8 cellular contexts compared by ENCODE assay signal in the genomic region with DNA sequence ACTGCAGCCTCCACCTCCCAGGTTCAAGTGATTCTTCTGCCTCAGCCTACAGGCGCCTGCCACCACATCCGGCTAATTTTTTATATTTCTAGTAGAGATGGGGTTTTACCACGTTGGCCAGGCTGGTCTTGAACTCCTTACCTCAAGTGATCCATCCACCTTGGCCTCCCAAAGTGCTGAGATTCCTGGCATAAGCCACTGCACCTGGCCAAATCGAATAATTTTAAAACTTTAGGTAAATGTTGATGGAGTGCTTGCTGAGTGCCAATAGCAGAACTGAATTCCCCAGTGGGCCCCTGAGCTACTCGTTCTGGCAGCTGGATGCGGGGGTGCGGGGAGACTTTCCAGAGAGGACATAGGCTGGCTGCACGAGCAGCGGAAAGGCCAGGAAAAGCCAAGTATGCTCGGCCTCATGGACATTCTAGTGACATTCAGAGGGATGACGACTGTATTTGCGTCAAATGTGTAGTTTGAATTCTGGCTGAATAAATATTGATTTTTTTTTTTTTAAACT. TPM values are rescaled to one million over a fixed set of nuclear protein-coding genes. Genes with fewer than 3 reads are reported as not detected.
DNase-seq lines count a peak whose midpoint lies in the region; ATAC-seq and TF ChIP-seq lines count a peak whose summit lies in the region.
"Had no signal": no experiment of that assay in that cellular context is flagged by ENCODE, and none has a peak within 500 bp of the region (broad histone marks: within the 10 kb centered on the region; RNA-seq: fewer than 3 reads in every experiment).

No MANE protein-coding gene starts in this region.

- no peak overlapping the region for H2AFZ ChIP-seq in OCI-LY1 (ENCODE audit: low read length)

- TF ChIP-seq EP300 in stomach (IDR thresholded peaks at IDR 0.05), result no peak

- peak overlapping the region; percentile 87 for H3K27ac Mint-ChIP-seq in activated naive CD8-positive, alpha-beta T cell treated with anti-CD3 and anti-CD28 coated beads, Interleukin-2, amount 50 U/mL, for 24 hours

- no peak for ATAC-seq in activated naive CD8-positive, alpha-beta T cell treated with anti-CD3 and anti-CD28 coated beads, Interleukin-2, amount 50 U/mL, for 24 hours
- ATAC-seq in left lobe of liver (peak; percentile 36), GM18858 (IDR thresholded peaks at IDR 0.05; ENCODE audit: unreplicated experiment) (no peak)

- H3K4me2 ChIP-seq in OCI-LY1 (ENCODE audit: low read length), result no peak overlapping the region

- TF ChIP-seq CTCF in OCI-LY1 (IDR thresholded peaks at IDR 0.05; ENCODE audit: low read length), result no peak
- no peak for TF ChIP-seq CTCF in stomach (IDR thresholded peaks at IDR 0.05)

- H3K27me3 Mint-ChIP-seq in activated naive CD8-positive, alpha-beta T cell treated with anti-CD3 and anti-CD28 coated beads, Interleukin-2, amount 50 U/mL, for 24 hours, result no peaks in the 10 kb centered on the region

- H3K4me3 ChIP-seq in OCI-LY1 (ENCODE audit: low read depth, low read length, poor library complexity, severe bottlenecking), result no peak overlapping the region
- no peak overlapping the region for H3K4me3 ChIP-seq in stomach
- H3K4me3 ChIP-seq: cardiac muscle cell had no signal

- WGBS in stomach, 5 donors, result 23 to 43% (median 36%) methylated on average over 12 of the region's 12 CpGs

- no peaks in the 10 kb centered on the region for H4K20me1 ChIP-seq in OCI-LY1 (ENCODE audit: insufficient read depth, low read length)

- no peak overlapping the region for H3K4me3 Mint-ChIP-seq in activated naive CD8-positive, alpha-beta T cell treated with anti-CD3 and anti-CD28 coated beads, Interleukin-2, amount 50 U/mL, for 24 hours

- peaks cover 37% of the 10 kb centered on the region for H3K4me1 ChIP-seq in OCI-LY1 (ENCODE audit: insufficient read depth, low read length, severe bottlenecking)
- peaks cover 34 to 61% (median 38%) of the 10 kb centered on the region in 4 donors for H3K4me1 ChIP-seq in stomach

- no peaks in the 10 kb centered on the region for H3K9me2 ChIP-seq in OCI-LY1 (ENCODE audit: low read depth, low read length)

- H3K9me3 Mint-ChIP-seq in activated naive CD8-positive, alpha-beta T cell treated with anti-CD3 and anti-CD28 coated beads, Interleukin-2, amount 50 U/mL, for 24 hours, result no peaks in the 10 kb centered on the region

- H3K4me1 Mint-ChIP-seq in activated naive CD8-positive, alpha-beta T cell treated with anti-CD3 and anti-CD28 coated beads, Interleukin-2, amount 50 U/mL, for 24 hours, result peaks cover 50% of the 10 kb centered on the region

- no peak for TF ChIP-seq POLR2A in stomach (IDR thresholded peaks at IDR 0.05)

- DNase-seq in activated naive CD8-positive, alpha-beta T cell treated with anti-CD3 and anti-CD28 coated beads, Interleukin-2, amount 50 U/mL, for 24 hours, result no peak
- no peak for DNase-seq in left lobe of liver (ENCODE audit: low spot score)
- DNase-seq in stomach, result peak; percentile 55
- DNase-seq in NCI-H1930 (lab: John Stamatoyannopoulos, UW), result no peak
- DNase-seq in AG08396 (ENCODE audit: low spot score), result no peak

- H3F3A ChIP-seq in OCI-LY1 (ENCODE audit: insufficient read depth, low read length), result no peaks in the 10 kb centered on the region

- intact Hi-C loops in stomach (cut with DNase I; ENCODE audit: low total_unique reads), result no loop called here

- H3K36me3 ChIP-seq in OCI-LY1 (ENCODE audit: insufficient read depth, low read length) (peaks cover 87% of the 10 kb centered on the region), stomach (peaks cover 9 to 62% (median 49%) of the 10 kb centered on the region in 4 donors)

- peaks cover 38% of the 10 kb centered on the region for H3K36me3 Mint-ChIP-seq in activated naive CD8-positive, alpha-beta T cell treated with anti-CD3 and anti-CD28 coated beads, Interleukin-2, amount 50 U/mL, for 24 hours (ENCODE audit: low read depth)

- H3K79me2 ChIP-seq in OCI-LY1 (ENCODE audit: insufficient read depth, low read length), result no peaks in the 10 kb centered on the region

- H3K27ac ChIP-seq in OCI-LY1 (ENCODE audit: low read depth, low read length, poor library complexity, severe bottlenecking) (peak overlapping the region; percentile 79), stomach (peak overlapping the region; percentile 73 to 92 (median 84))
- H3K27ac ChIP-seq: cardiac muscle cell had no signal

- no peak overlapping the region for H3K9ac ChIP-seq in OCI-LY1 (ENCODE audit: low read length)

- H3K27me3 ChIP-seq in OCI-LY1 (ENCODE audit: insufficient read depth, low read length), result no peaks in the 10 kb centered on the region
- H3K27me3 ChIP-seq in stomach, result no peaks in the 10 kb centered on the region
- H3K27me3 ChIP-seq: cardiac muscle cell had no signal

- H3K9me3 ChIP-seq in OCI-LY1 (ENCODE audit: low read length), result no peaks in the 10 kb centered on the region
- no peaks in the 10 kb centered on the region for H3K9me3 ChIP-seq in stomach

RNA-seq across cellular contexts. Expression of gene TRAF2, which starts 16.8 kb away (rescaled TPM):
- total RNA-seq in left lobe of liver, result 7.4 TPM
- 100 to 1,000 TPM in 1 of 5 donors, 10 to 100 TPM in 2, 1 to 10 TPM in 2; 5.5 to 248 (median 12.8) TPM for total RNA-seq in stomach
- 10 to 100 TPM; 10.0 to 12.1 (median 11.3) TPM for polyA plus RNA-seq in stomach

RNA-seq across cellular contexts. Expression of gene EDF1, which starts 37.0 kb away (rescaled TPM):
- total RNA-seq in left lobe of liver (232 TPM), stomach (100 to 1,000 TPM; 132 to 229 (median 208) TPM)
- 100 to 1,000 TPM; 572 to 798 (median 789) TPM for polyA plus RNA-seq in stomach

RNA-seq across cellular contexts. Expression of gene FBXW5, which starts 41.4 kb away (rescaled TPM):
- 112 TPM for total RNA-seq in left lobe of liver
- 100 to 1,000 TPM in 4 of 5 donors, 10 to 100 TPM in 1; 47.7 to 435 (median 174) TPM for total RNA-seq in stomach
- polyA plus RNA-seq in stomach, result 100 to 1,000 TPM in 2 of 3 donors, 10 to 100 TPM in 1; 91.0 to 109 (median 102) TPM

RNA-seq across cellular contexts. Expression of gene C8G, which starts 41.9 kb away (rescaled TPM):
- total RNA-seq in left lobe of liver (411 TPM), stomach (not detected)
- polyA plus RNA-seq in stomach, result 1 to 10 TPM in 2 of 3 donors, not detected in 1; 2.3 to 5.5 TPM

RNA-seq across cellular contexts. Expression of gene LCN12, which starts 49.0 kb away (rescaled TPM):
- total RNA-seq in left lobe of liver (30.3 TPM), stomach (1 to 10 TPM in 1 of 5 donors, under 1 TPM in 1, not detected in 3; 0.73 to 2.2 TPM)
- polyA plus RNA-seq in stomach, result 1 to 10 TPM; 2.3 to 6.3 (median 3.1) TPM
